In genomic region chrX:136585960-136586359, GRCh38 we compare ENCODE assay signal across 24 cellular contexts. TPM values are rescaled to one million over a fixed set of nuclear protein-coding genes. Genes with fewer than 3 reads are reported as not detected.
DNase-seq lines count a peak whose midpoint lies in the region; ATAC-seq lines count a peak whose summit lies in the region.
"Had no signal": no experiment of that assay in that cellular context is flagged by ENCODE, and none has a peak within 500 bp of the region (broad histone marks: within the 10 kb centered on the region; RNA-seq: fewer than 3 reads in every experiment).

No MANE protein-coding gene starts in this region.

- peaks cover 46% of the 10 kb centered on the region for H3K4me1 ChIP-seq in CD8-positive, alpha-beta memory T cell (ENCODE audit: insufficient read depth, low read length)
- H3K4me1 ChIP-seq: uterus had no signal

- H3K36me3 Mint-ChIP-seq in activated CD4-positive, alpha-beta T cell treated with anti-CD3 and anti-CD28 coated beads, Interleukin-2, amount 10 ng/mL, durations not matched to agents 24 days and 14 days (ENCODE audit: low read depth), result no peaks in the 10 kb centered on the region
- H3K36me3 Mint-ChIP-seq in CD8-positive, alpha-beta memory T cell, result peaks cover 0 to 1% (median 0%) of the 10 kb centered on the region in 3 donors
- no peaks in the 10 kb centered on the region for H3K36me3 Mint-ChIP-seq in activated T-helper 1 cell treated with anti-CD3 and anti-CD28 coated beads, Interleukin-12 subunit alpha, Interleukin-12 subunit beta, Interleukin-2, Interleukin-4 antibody, amounts not matched to agents 30 ng/mL and 10 ng/mL and 1 ng/mL, durations not matched to agents 14 hours and 24 hours and 36 hours (ENCODE audit: low read depth)
- H3K36me3 Mint-ChIP-seq: CD14-positive monocyte, memory B cell had no signal

- H3K27me3 ChIP-seq in CD8-positive, alpha-beta memory T cell (ENCODE audit: insufficient read depth, low read length, poor library complexity, severe bottlenecking), result no peaks in the 10 kb centered on the region
- H3K27me3 ChIP-seq: MG63, uterus had no signal

- H3K27me3 Mint-ChIP-seq in activated CD4-positive, alpha-beta T cell treated with anti-CD3 and anti-CD28 coated beads, Interleukin-2, amount 10 ng/mL, durations not matched to agents 24 days and 14 days, result no peaks in the 10 kb centered on the region
- H3K27me3 Mint-ChIP-seq in CD8-positive, alpha-beta memory T cell, result peaks cover 0 to 4% of the 10 kb centered on the region in 2 donors
- no peaks in the 10 kb centered on the region for H3K27me3 Mint-ChIP-seq in activated T-helper 1 cell treated with anti-CD3 and anti-CD28 coated beads, Interleukin-12 subunit alpha, Interleukin-12 subunit beta, Interleukin-2, Interleukin-4 antibody, amounts not matched to agents 30 ng/mL and 10 ng/mL and 1 ng/mL, durations not matched to agents 14 hours and 24 hours and 36 hours (ENCODE audit: insufficient read depth)
- H3K27me3 Mint-ChIP-seq: memory B cell had no signal

- peak overlapping the region; percentile 73 for H3K4me3 Mint-ChIP-seq in activated CD4-positive, alpha-beta T cell treated with anti-CD3 and anti-CD28 coated beads, Interleukin-2, amount 10 ng/mL, durations not matched to agents 24 days and 14 days
- H3K4me3 Mint-ChIP-seq in CD8-positive, alpha-beta memory T cell, result peak overlapping the region; percentile 41 to 74 (median 61)
- H3K4me3 Mint-ChIP-seq in activated T-helper 1 cell treated with anti-CD3 and anti-CD28 coated beads, Interleukin-12 subunit alpha, Interleukin-12 subunit beta, Interleukin-2, Interleukin-4 antibody, amounts not matched to agents 30 ng/mL and 10 ng/mL and 1 ng/mL, durations not matched to agents 14 hours and 24 hours and 36 hours, result peak overlapping the region; percentile 43
- H3K4me3 Mint-ChIP-seq: CD14-positive monocyte, HFFc6, memory B cell, nephron progenitor cell had no signal

- H3K9me3 Mint-ChIP-seq in activated CD4-positive, alpha-beta T cell treated with anti-CD3 and anti-CD28 coated beads, Interleukin-2, amount 10 ng/mL, durations not matched to agents 24 days and 14 days, result no peaks in the 10 kb centered on the region
- no peaks in the 10 kb centered on the region for H3K9me3 Mint-ChIP-seq in CD8-positive, alpha-beta memory T cell
- H3K9me3 Mint-ChIP-seq in activated T-helper 1 cell treated with anti-CD3 and anti-CD28 coated beads, Interleukin-12 subunit alpha, Interleukin-12 subunit beta, Interleukin-2, Interleukin-4 antibody, amounts not matched to agents 30 ng/mL and 10 ng/mL and 1 ng/mL, durations not matched to agents 14 hours and 24 hours and 36 hours, result no peaks in the 10 kb centered on the region
- H3K9me3 Mint-ChIP-seq: CD14-positive monocyte, HFFc6, memory B cell had no signal

- intact Hi-C loops in activated CD4-positive, alpha-beta T cell treated with anti-CD3 and anti-CD28 coated beads, Interleukin-2, amount 10 ng/mL, durations not matched to agents 24 days and 14 days (cut with micrococcal nuclease), result loop anchor here (2.0 to 5.0 kb wide), 4 partner anchors 35 to 446 kb away; partner anchors contain the start of genes GPR101 and HTATSF1
- intact Hi-C loops in activated T-helper 1 cell treated with anti-CD3 and anti-CD28 coated beads, Interleukin-12 subunit alpha, Interleukin-12 subunit beta, Interleukin-2, Interleukin-4 antibody, amounts not matched to agents 30 ng/mL and 10 ng/mL and 1 ng/mL, durations not matched to agents 14 hours and 24 hours and 36 hours (cut with micrococcal nuclease), result loop anchor here (1.0 to 10.0 kb wide), 6 partner anchors 9 to 469 kb away; partner anchors contain the start of genes HTATSF1 and MAP7D3

- peaks cover 49% of the 10 kb centered on the region for H3K4me1 Mint-ChIP-seq in activated CD4-positive, alpha-beta T cell treated with anti-CD3 and anti-CD28 coated beads, Interleukin-2, amount 10 ng/mL, durations not matched to agents 24 days and 14 days
- peaks cover 46 to 60% (median 56%) of the 10 kb centered on the region in 3 donors for H3K4me1 Mint-ChIP-seq in CD8-positive, alpha-beta memory T cell
- H3K4me1 Mint-ChIP-seq in activated T-helper 1 cell treated with anti-CD3 and anti-CD28 coated beads, Interleukin-12 subunit alpha, Interleukin-12 subunit beta, Interleukin-2, Interleukin-4 antibody, amounts not matched to agents 30 ng/mL and 10 ng/mL and 1 ng/mL, durations not matched to agents 14 hours and 24 hours and 36 hours (ENCODE audit: low read depth), result peaks cover 59% of the 10 kb centered on the region
- H3K4me1 Mint-ChIP-seq: memory B cell had no signal

- CTCF ChIA-PET in CD8-positive, alpha-beta memory T cell (lab: Charles Lee), result interaction anchor here (1.4 to 2.4 kb wide), 2 partner anchors 8 to 22 kb away, joined by 4 to 12 read pairs; no protein-coding TSS in a partner anchor

- H3K36me3 ChIP-seq in CD8-positive, alpha-beta memory T cell (ENCODE audit: insufficient read depth, low read length), result no peaks in the 10 kb centered on the region
- H3K36me3 ChIP-seq: MG63, uterus had no signal

- H3K27ac Mint-ChIP-seq in activated CD4-positive, alpha-beta T cell treated with anti-CD3 and anti-CD28 coated beads, Interleukin-2, amount 10 ng/mL, durations not matched to agents 24 days and 14 days, result peak overlapping the region; percentile 73
- peak overlapping the region; percentile 80 to 97 (median 93) for H3K27ac Mint-ChIP-seq in CD8-positive, alpha-beta memory T cell
- H3K27ac Mint-ChIP-seq in activated T-helper 1 cell treated with anti-CD3 and anti-CD28 coated beads, Interleukin-12 subunit alpha, Interleukin-12 subunit beta, Interleukin-2, Interleukin-4 antibody, amounts not matched to agents 30 ng/mL and 10 ng/mL and 1 ng/mL, durations not matched to agents 14 hours and 24 hours and 36 hours, result peak overlapping the region; percentile 90
- H3K27ac Mint-ChIP-seq: CD14-positive monocyte, HFFc6, memory B cell, nephron progenitor cell had no signal

- ATAC-seq in GM21515 (IDR thresholded peaks at IDR 0.05; ENCODE audit: unreplicated experiment), result no peak

- POLR2A ChIA-PET in CD8-positive, alpha-beta memory T cell (lab: Charles Lee), result interaction anchor here (1.1 to 1.9 kb wide), 2 partner anchors 44 to 109 kb away, joined by 4 to 5 read pairs; no protein-coding TSS in a partner anchor

- no peak for DNase-seq in activated CD4-positive, alpha-beta T cell treated with anti-CD3 and anti-CD28 coated beads, Interleukin-2, amount 10 ng/mL, durations not matched to agents 24 days and 14 days
- no peak for DNase-seq in activated CD4-positive, alpha-beta T cell treated with anti-CD3 and anti-CD28 coated beads for 1 hour
- no peak for DNase-seq in CD8-positive, alpha-beta memory T cell
- no peak for DNase-seq in activated T-helper 1 cell treated with anti-CD3 and anti-CD28 coated beads, Interleukin-12 subunit alpha, Interleukin-12 subunit beta, Interleukin-2, Interleukin-4 antibody, amounts not matched to agents 30 ng/mL and 10 ng/mL and 1 ng/mL, durations not matched to agents 14 hours and 24 hours and 36 hours (ENCODE audit: low spot score)
- DNase-seq in myocyte (ENCODE audit: low read depth) (peak; percentile 0), midbrain (lab: John Stamatoyannopoulos, UW) (no peak), DMS114 treated with DMSO at 0.1 percent for 48 hours (lab: John Stamatoyannopoulos, UW; ENCODE audit: unreplicated experiment) (no peak)
- DNase-seq: erythroblast, foreskin melanocyte, HFFc6, kidney glomerular epithelial cell, MG63, NCI-H1436 treated with DMSO at 0.1 percent for 48 hours, NCI-H526 treated with DMSO at 0.1 percent for 48 hours, nephron progenitor cell, OCI-M1, uterus had no signal

- H3K4me3 ChIP-seq in CD8-positive, alpha-beta memory T cell (ENCODE audit: low read length), result peak overlapping the region; percentile 45
- H3K4me3 ChIP-seq: MG63, uterus had no signal

- H3K27ac ChIP-seq in CD8-positive, alpha-beta memory T cell (ENCODE audit: low read depth, low read length), result peak overlapping the region; percentile 39
- H3K27ac ChIP-seq: HL-60, uterus had no signal

- H3K9me3 ChIP-seq in CD8-positive, alpha-beta memory T cell (ENCODE audit: low read length), result no peaks in the 10 kb centered on the region
- H3K9me3 ChIP-seq: MG63, uterus had no signal

RNA-seq across cellular contexts. Expression of gene VGLL1, which starts 53.9 kb away (rescaled TPM):
- not detected in 2 replicates for total RNA-seq in activated CD4-positive, alpha-beta T cell treated with anti-CD3 and anti-CD28 coated beads, Interleukin-2, amount 10 ng/mL, durations not matched to agents 24 days and 14 days
- total RNA-seq in CD8-positive, alpha-beta memory T cell, result not detected
- polyA plus RNA-seq in CD8-positive, alpha-beta memory T cell, result not detected
- not detected in 2 replicates for total RNA-seq in activated T-helper 1 cell treated with anti-CD3 and anti-CD28 coated beads, Interleukin-12 subunit alpha, Interleukin-12 subunit beta, Interleukin-2, Interleukin-4 antibody, amounts not matched to agents 30 ng/mL and 10 ng/mL and 1 ng/mL, durations not matched to agents 14 hours and 24 hours and 36 hours
- not detected in 2 replicates for total RNA-seq in myocyte
- not detected for polyA plus RNA-seq in myocyte (2012)
- total RNA-seq: HFFc6, posterior vena cava, skeletal muscle tissue, subcutaneous adipose tissue had no signal
- polyA plus RNA-seq: CD14-positive monocyte had no signal
